In the genomic region with DNA sequence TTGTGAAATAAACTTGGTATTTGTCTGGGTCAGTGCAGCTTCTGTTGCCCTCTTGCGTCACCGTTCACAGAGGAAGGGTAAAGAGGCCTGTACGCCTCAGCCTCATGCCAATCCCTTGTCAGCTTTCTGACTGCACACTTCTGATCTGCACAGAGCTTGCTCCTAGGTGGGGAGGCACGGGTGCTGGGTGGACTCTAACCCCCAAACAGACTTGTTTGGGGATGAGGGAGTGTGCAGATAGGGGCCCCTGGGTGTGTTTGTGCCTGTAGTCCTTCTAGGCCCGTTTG, we compare ENCODE assay signal across 10 cellular contexts. TPM values are rescaled to one million over a fixed set of nuclear protein-coding genes. Genes with fewer than 3 reads are reported as not detected.
DNase-seq lines count a peak whose midpoint lies in the region; ATAC-seq and TF ChIP-seq lines count a peak whose summit lies in the region.
"Had no signal": no experiment of that assay in that cellular context is flagged by ENCODE, and none has a peak within 500 bp of the region (broad histone marks: within the 10 kb centered on the region; RNA-seq: fewer than 3 reads in every experiment).

No MANE protein-coding gene starts in this region.

- POLR2A ChIA-PET in AG04450 (lab: Yijun Ruan, JAX): no interaction called here

- H3K4me3 ChIP-seq in AG04450 (ENCODE audit: low read depth, low read length): peak overlapping the region; percentile 74
- peak overlapping the region; percentile 52 for H3K4me3 ChIP-seq in HL-60 (replicated peaks; ENCODE audit: insufficient read depth, low read length)
- H3K4me3 ChIP-seq in adipocyte (ENCODE audit: low read length): peak overlapping the region; percentile 81
- H3K4me3 ChIP-seq in mesodermal cell (ENCODE audit: extremely low read depth, insufficient read depth, low read length, poor library complexity, severe bottlenecking): peak overlapping the region; percentile 55

- 84 to 89% methylated on average over 3 to 4 of the region's 5 CpGs for WGBS in mesodermal cell (ENCODE audit: insufficient coverage in 2 of 2), 2 experiments

- H3K9me3 ChIP-seq in AG04450 (ENCODE audit: control insufficient read depth, insufficient read depth, low read length) (no peaks in the 10 kb centered on the region; the same call in 1 of the 2 replicates), adipocyte (ENCODE audit: control insufficient read depth, low read length) (no peaks in the 10 kb centered on the region), mesodermal cell (ENCODE audit: control insufficient read depth, low read length) (no peaks in the 10 kb centered on the region)
- H3K9me3 ChIP-seq: gastroesophageal sphincter had no signal

- CTCF ChIA-PET in AG04450 (lab: Charles Lee): interaction anchor here (0.6 to 1.8 kb wide), 2 partner anchors 37 to 44 kb away, joined by 3 to 5 read pairs; no protein-coding TSS in a partner anchor

- H3K4me1 ChIP-seq in adipocyte (ENCODE audit: control insufficient read depth, insufficient read depth, low read length) (peaks cover 39% of the 10 kb centered on the region), mesodermal cell (ENCODE audit: control insufficient read depth, insufficient read depth, low read length, poor library complexity, severe bottlenecking) (peaks cover 7% of the 10 kb centered on the region)

- TF ChIP-seq CTCF in AG04450 (IDR thresholded peaks at IDR 0.05; ENCODE audit: low read depth, low read length) (no peak), HL-60 (IDR thresholded peaks at IDR 0.05; ENCODE audit: insufficient read depth, low read length) (no peak)

- peak overlapping the region; percentile 86 for H3K9ac ChIP-seq in adipocyte (ENCODE audit: low read length)

- H3K27ac ChIP-seq in AG04450 (ENCODE audit: low read depth, low read length) (no peak overlapping the region), HL-60 (replicated peaks) (peak overlapping the region; percentile 54), mesodermal cell (ENCODE audit: low read depth, low read length, severe bottlenecking) (no peak overlapping the region)

- H3K27me3 ChIP-seq in AG04450 (ENCODE audit: control insufficient read depth, insufficient read depth, low read length) (no peaks in the 10 kb centered on the region), HL-60 (ENCODE audit: insufficient read depth, poor library complexity, severe bottlenecking) (no peaks in the 10 kb centered on the region), adipocyte (replicated peaks; ENCODE audit: control insufficient read depth, insufficient read depth, low read length) (no peaks in the 10 kb centered on the region)
- H3K27me3 ChIP-seq: gastroesophageal sphincter had no signal

- H3K36me3 ChIP-seq in adipocyte (ENCODE audit: control insufficient read depth, insufficient read depth, low read length, severe bottlenecking) (peaks cover 20% of the 10 kb centered on the region), mesodermal cell (ENCODE audit: control insufficient read depth, insufficient read depth, low read length) (peaks cover 52% of the 10 kb centered on the region)

- DNase-seq in AG04450 (ENCODE audit: low read depth, low spot score) (no peak), HL-60 (ENCODE audit: low read depth in 1 of 2, low spot score in 1 of 2) (peak; percentile 57 to 81), adipocyte (ENCODE audit: low read depth) (no peak), left colon (no peak), NCI-H2196 treated with DMSO at 0.1 percent for 48 hours (lab: John Stamatoyannopoulos, UW; ENCODE audit: unreplicated experiment) (no peak)
- DNase-seq: NCI-H2081 treated with DMSO at 0.1 percent for 48 hours had no signal

- intact Hi-C loops in left colon (cut with DNase I, micrococcal nuclease): no loop called here

- ATAC-seq in esophagus mucosa (no peak), GM21737 (IDR thresholded peaks at IDR 0.05; ENCODE audit: unreplicated experiment) (no peak), left colon (no peak)

RNA-seq across cellular contexts. Expression of a gene that starts 0.8 kb away (rescaled TPM):
- 39.0 and 50.4 TPM in 2 replicates for polyA plus RNA-seq in AG04450 (2011; rRNA removed)
- 40.8 and 55.5 TPM in 2 replicates for polyA minus RNA-seq in AG04450 (2011; rRNA and poly(A)+ RNA removed)
- 71.6 TPM for polyA plus RNA-seq in mesodermal cell (2013, experiment 1 of 2)
- polyA plus RNA-seq in mesodermal cell (2013, experiment 2 of 2): 57.1 TPM
- total RNA-seq in esophagus mucosa (40.1 TPM), left colon (10 to 100 TPM; 22.7 to 28.6 TPM)

RNA-seq across cellular contexts. Expression of a gene that starts 3.4 kb away (rescaled TPM):
- 130 and 140 TPM in 2 replicates for polyA plus RNA-seq in AG04450 (2011; rRNA removed)
- polyA minus RNA-seq in AG04450 (2011; rRNA and poly(A)+ RNA removed): 64.5 and 77.1 TPM in 2 replicates
- 133 TPM for polyA plus RNA-seq in mesodermal cell (2013, experiment 1 of 2)
- polyA plus RNA-seq in mesodermal cell (2013, experiment 2 of 2): 103 TPM
- total RNA-seq in esophagus mucosa: 95.7 TPM
- total RNA-seq in left colon: 100 to 1,000 TPM; 166 to 182 TPM

RNA-seq across cellular contexts. Expression of a gene that starts 8.4 kb away (rescaled TPM):
- polyA plus RNA-seq in AG04450 (2011; rRNA removed): 17.9 and 22.2 TPM in 2 replicates
- 17.2 and 25.0 TPM in 2 replicates for polyA minus RNA-seq in AG04450 (2011; rRNA and poly(A)+ RNA removed)
- polyA plus RNA-seq in mesodermal cell (2013, experiment 1 of 2): 20.3 TPM
- 12.6 TPM for polyA plus RNA-seq in mesodermal cell (2013, experiment 2 of 2)
- 18.3 TPM for total RNA-seq in esophagus mucosa
- total RNA-seq in left colon: 10 to 100 TPM; 17.8 to 24.7 TPM

RNA-seq across cellular contexts. Expression of a gene that starts 13.2 kb away (rescaled TPM):
- polyA plus RNA-seq in AG04450 (2011; rRNA removed): 1.1 and 1.6 TPM in 2 replicates
- polyA minus RNA-seq in AG04450 (2011; rRNA and poly(A)+ RNA removed): 0.92 and 1.0 TPM in 2 replicates
- polyA plus RNA-seq in mesodermal cell (2013, experiment 1 of 2): 6.6 TPM
- polyA plus RNA-seq in mesodermal cell (2013, experiment 2 of 2): 5.2 TPM
- total RNA-seq in esophagus mucosa: 4.0 TPM
- 10 to 100 TPM; 22.4 to 22.6 TPM for total RNA-seq in left colon

RNA-seq across cellular contexts. Expression of a gene that starts 31.5 kb away (rescaled TPM):
- polyA plus RNA-seq in AG04450 (2011; rRNA removed): 11.2 and 16.1 TPM in 2 replicates
- 31.2 and 43.9 TPM in 2 replicates for polyA minus RNA-seq in AG04450 (2011; rRNA and poly(A)+ RNA removed)
- 16.0 TPM for polyA plus RNA-seq in mesodermal cell (2013, experiment 1 of 2)
- 13.5 TPM for polyA plus RNA-seq in mesodermal cell (2013, experiment 2 of 2)
- total RNA-seq in esophagus mucosa: 21.7 TPM
- total RNA-seq in left colon: 10 to 100 TPM; 19.2 to 27.4 TPM

Comparison
In these comparisons a context has a peak if more than half of its experiments do, and no peak if none do; other contexts are left out.
1. DNase-seq: peak in HL-60 (2 of 2); none in AG04450 (single experiment), adipocyte (single experiment), left colon (0 of 2) and NCI-H2196 treated with DMSO at 0.1 percent for 48 hours (single experiment).
2. Peak in every context shown above with its lines, with median percentiles within 50 percentile points of each other: H3K4me3 ChIP-seq.